Comparison of ENCODE assay signal across 30 cellular contexts in the genomic region with DNA sequence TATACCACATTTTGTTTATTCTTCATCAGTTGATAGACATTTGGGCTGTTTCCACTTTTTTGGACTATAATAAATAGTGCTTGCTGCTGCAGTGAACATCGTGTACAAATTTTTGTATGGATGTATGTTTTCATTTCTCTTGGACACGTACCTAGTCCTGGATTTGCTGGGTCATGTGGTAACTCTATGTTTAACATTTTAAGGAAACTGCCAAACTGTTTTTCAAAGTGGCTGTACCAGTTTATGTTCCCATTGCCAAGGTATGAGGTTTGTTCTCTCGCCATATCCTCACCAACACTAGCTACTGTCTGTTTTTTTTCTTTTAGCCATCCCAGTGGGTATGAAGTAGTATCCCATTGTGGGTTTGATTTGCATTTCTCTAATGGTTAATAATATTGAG. TPM values are rescaled to one million over a fixed set of nuclear protein-coding genes. Genes with fewer than 3 reads are reported as not detected.
"Had no signal": no experiment of that assay in that cellular context is flagged by ENCODE, and none has a peak within 500 bp of the region (broad histone marks: within the 10 kb centered on the region; RNA-seq: fewer than 3 reads in every experiment).

No MANE protein-coding gene starts in this region.

- H3K9me3 ChIP-seq: ascending aorta had no signal

- H3K27me3 ChIP-seq: ascending aorta, cardiac muscle cell had no signal

- H3K27ac ChIP-seq: cardiac muscle cell, VCaP had no signal

- FAIRE-seq: bronchial epithelial cell had no signal

- H3K4me3 ChIP-seq: ascending aorta, cardiac muscle cell had no signal

- ATAC-seq: activated CD8-positive, alpha-beta T cell treated with anti-CD3 and anti-CD28 coated beads for 36 hours; activated naive CD8-positive, alpha-beta T cell treated with anti-CD3 and anti-CD28 coated beads, Interleukin-2, amount 50 U/mL, for 24 hours; T-cell had no signal

- DNase-seq: activated B cell treated with CpG ODN at 0.5 μM for 24 hours; activated CD4-positive, alpha-beta memory T cell treated with anti-CD3 and anti-CD28 coated beads for 36 hours; activated CD4-positive, alpha-beta T cell treated with anti-CD3 and anti-CD28 coated beads for 4 hours; activated CD4-positive, alpha-beta T cell treated with anti-CD3 and anti-CD28 coated beads, Interleukin-2, amount 10 ng/mL, durations not matched to agents 24 days and 14 days; activated CD4-positive, alpha-beta T cell treated with anti-CD3 and anti-CD28 coated beads, Interleukin-2, amount 50 U/mL, for 1 hour; activated CD4-positive, alpha-beta T cell treated with anti-CD3 and anti-CD28 coated beads, Interleukin-2, amount 50 U/mL, for 4 hours; activated CD4-positive, CD25-positive, alpha-beta regulatory T cell treated with anti-CD3 and anti-CD28 coated beads, Interleukin-2, amount 50 U/mL, for 72 hours; activated CD8-positive, alpha-beta memory T cell treated with anti-CD3 and anti-CD28 coated beads, Interleukin-2, amount 50 U/mL, for 4 hours; activated CD8-positive, alpha-beta T cell treated with anti-CD3 and anti-CD28 coated beads for 36 hours; activated effector memory CD4-positive, alpha-beta T cell treated with Interleukin-2 at 50 U/mL for 16 hours; activated gamma-delta T cell; activated naive CD4-positive, alpha-beta T cell treated with anti-CD3 and anti-CD28 coated beads, Interleukin-2, amount 10 ng/mL, durations not matched to agents 7 days and 5 days; activated naive CD4-positive, alpha-beta T cell treated with Interleukin-2 at 50 U/mL for 16 hours; activated naive CD8-positive, alpha-beta T cell treated with anti-CD3 and anti-CD28 coated beads, Interleukin-2, amount 10 ng/mL, durations not matched to agents 7 days and 5 days; activated naive CD8-positive, alpha-beta T cell treated with anti-CD3 and anti-CD28 coated beads, Interleukin-2, amount 50 U/mL, for 24 hours; activated T-cell treated with anti-CD3 and anti-CD28 coated beads for 4 hours; activated T-cell treated with anti-CD3 and anti-CD28 coated beads, Interleukin-2, amount 50 U/mL, for 24 hours; activated T-cell treated with anti-CD3 and anti-CD28 coated beads, Interleukin-2, amount 50 U/mL, for 48 hours; amygdala; anterior cingulate cortex; caudate nucleus; T-cell; T-helper 2 cell; T-helper 9 cell had no signal

- H3K36me3 ChIP-seq: ascending aorta, cardiac muscle cell had no signal

RNA-seq across cellular contexts. Expression of a gene that starts 42.5 kb away (rescaled TPM):
- total RNA-seq: activated B cell treated with CpG ODN at 0.5 μM for 24 hours; activated CD4-positive, alpha-beta memory T cell treated with anti-CD3 and anti-CD28 coated beads for 36 hours; activated CD4-positive, alpha-beta T cell treated with anti-CD3 and anti-CD28 coated beads, Interleukin-2, amount 10 ng/mL, durations not matched to agents 24 days and 14 days; activated CD8-positive, alpha-beta memory T cell treated with anti-CD3 and anti-CD28 coated beads for 36 hours; activated CD8-positive, alpha-beta T cell treated with anti-CD3 and anti-CD28 coated beads for 36 hours; activated naive CD8-positive, alpha-beta T cell treated with anti-CD3 and anti-CD28 coated beads, Interleukin-2, amount 10 ng/mL, durations not matched to agents 7 days and 5 days; activated T-helper 2 cell treated with anti-CD3 and anti-CD28 coated beads, Interferon-gamma antibody, Interleukin-2, Interleukin-4, amounts not matched to agents 10 μg/mL and 5 μg/mL and 100 μg/mL, durations not matched to agents 14 hours and 24 hours and 36 hours had no signal
